ENCODE assay signal across 17 cellular contexts in the genomic region with DNA sequence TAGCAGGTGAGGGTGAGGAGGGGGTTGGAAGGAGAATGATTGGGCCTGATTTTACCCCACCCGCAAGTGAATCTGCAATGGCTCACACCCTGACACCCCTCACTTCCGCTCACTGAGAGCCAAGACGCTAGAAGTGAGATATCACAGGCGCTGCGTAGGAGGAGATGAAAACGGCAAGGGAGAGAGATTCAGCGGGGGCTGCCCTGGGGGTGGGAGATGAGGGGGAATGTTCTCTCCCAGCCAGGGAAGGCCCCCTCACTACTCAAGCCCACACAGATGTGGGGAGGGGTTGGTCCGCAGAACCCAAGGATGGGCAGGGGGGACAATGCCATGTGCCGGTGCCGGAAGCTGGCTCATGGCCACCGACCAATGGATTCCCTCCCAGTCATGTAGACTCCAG. TPM values are rescaled to one million over a fixed set of nuclear protein-coding genes. Genes with fewer than 3 reads are reported as not detected.
DNase-seq lines count a peak whose midpoint lies in the region; ATAC-seq and TF ChIP-seq lines count a peak whose summit lies in the region.
"Had no signal": no experiment of that assay in that cellular context is flagged by ENCODE, and none has a peak within 500 bp of the region (broad histone marks: within the 10 kb centered on the region; RNA-seq: fewer than 3 reads in every experiment).

No MANE protein-coding gene starts in this region.

- peaks cover 21 to 38% (median 22%) of the 10 kb centered on the region in 10 experiments for H3K4me1 ChIP-seq in BLaER1 treated with 17β-estradiol and CSF1 and Interleukin-3, amounts not matched to agents 10 nM and 100 nM
- H3K4me1 ChIP-seq in Loucy (ENCODE audit: insufficient read depth, low read length, poor library complexity, severe bottlenecking) (no peaks in the 10 kb centered on the region), neuronal stem cell (ENCODE audit: control insufficient read depth in 2 of 2, insufficient read depth in 1 of 2, low read depth in 1 of 2, low read length in 2 of 2) (peaks cover 2 to 4% of the 10 kb centered on the region in 2 donors), gastrocnemius medialis (no peaks in the 10 kb centered on the region)

- H3K27ac Mint-ChIP-seq in activated naive CD8-positive, alpha-beta T cell treated with anti-CD3 and anti-CD28 coated beads, Interleukin-2, amount 10 ng/mL, durations not matched to agents 7 days and 5 days: peak overlapping the region; percentile 84
- H3K27ac Mint-ChIP-seq: WTC11 had no signal

- peaks cover 40% of the 10 kb centered on the region for H3K4me1 Mint-ChIP-seq in activated naive CD8-positive, alpha-beta T cell treated with anti-CD3 and anti-CD28 coated beads, Interleukin-2, amount 10 ng/mL, durations not matched to agents 7 days and 5 days

- no peak for ATAC-seq in activated naive CD8-positive, alpha-beta T cell treated with anti-CD3 and anti-CD28 coated beads, Interleukin-2, amount 10 ng/mL, durations not matched to agents 7 days and 5 days (ENCODE audit: low read depth)
- no peak for ATAC-seq in gastrocnemius medialis
- ATAC-seq in SK-N-SH treated with all-trans-retinoic acid at 6 μM for 48 hours: no peak
- ATAC-seq in GM21786 (IDR thresholded peaks at IDR 0.05; ENCODE audit: unreplicated experiment): no peak
- ATAC-seq: WTC11 had no signal

- peak overlapping the region in 8 of 11 experiments; percentile 43 to 72 (median 66); a peak in 16 of 22 replicates for H3K27ac ChIP-seq in BLaER1 treated with 17β-estradiol and CSF1 and Interleukin-3, amounts not matched to agents 10 nM and 100 nM
- H3K27ac ChIP-seq in neuronal stem cell (replicated peaks; ENCODE audit: low read length) (no peak overlapping the region), gastrocnemius medialis (no peak overlapping the region)
- H3K27ac ChIP-seq: left ventricle myocardium inferior had no signal

- no peak for TF ChIP-seq CTCF in Loucy (conservative IDR thresholded peaks at IDR 0.05; ENCODE audit: low read length)
- TF ChIP-seq CTCF in gastrocnemius medialis (IDR thresholded peaks at IDR 0.05 in 4 of 5, conservative IDR thresholded peaks at IDR 0.05 in 1 of 5): no peak

- H3K4me2 ChIP-seq in BLaER1 treated with 17β-estradiol and CSF1 and Interleukin-3, amounts not matched to agents 10 nM and 100 nM: peak overlapping the region; percentile 68 to 91 (median 80)
- H3K4me2 ChIP-seq in Loucy (ENCODE audit: low read depth, low read length, poor library complexity, severe bottlenecking) (no peak overlapping the region), neuronal stem cell (ENCODE audit: insufficient read depth, low read length, poor library complexity, severe bottlenecking) (no peak overlapping the region)

- H3K23ac ChIP-seq in neuronal stem cell (ENCODE audit: low read depth, low read length, poor library complexity): no peak overlapping the region

- no peak overlapping the region for H4K8ac ChIP-seq in neuronal stem cell (ENCODE audit: low read depth, low read length)

- no peaks in the 10 kb centered on the region for H3K9me3 Mint-ChIP-seq in activated naive CD8-positive, alpha-beta T cell treated with anti-CD3 and anti-CD28 coated beads, Interleukin-2, amount 10 ng/mL, durations not matched to agents 7 days and 5 days
- H3K9me3 Mint-ChIP-seq: brain, IgD-negative memory B cell, WTC11 had no signal

- H3K18ac ChIP-seq in neuronal stem cell (ENCODE audit: low read length): no peak overlapping the region

- H3K4me3 ChIP-seq in BLaER1 treated with 17β-estradiol and CSF1 and Interleukin-3, amounts not matched to agents 10 nM and 100 nM: no peak overlapping the region
- H3K4me3 ChIP-seq in Loucy (ENCODE audit: low read length, poor library complexity, severe bottlenecking): no peak overlapping the region
- H3K4me3 ChIP-seq in neuronal stem cell (ENCODE audit: low read length in 2 of 2): no peak overlapping the region
- H3K4me3 ChIP-seq in gastrocnemius medialis: no peak overlapping the region
- H3K4me3 ChIP-seq: left ventricle myocardium inferior had no signal

- H2AFZ ChIP-seq in Loucy (ENCODE audit: low read length) (no peak overlapping the region), neuronal stem cell (ENCODE audit: low read length) (peak overlapping the region; percentile 78)

- H2BK12ac ChIP-seq in neuronal stem cell (ENCODE audit: low read length): no peak overlapping the region

- no peaks in the 10 kb centered on the region for H3K79me1 ChIP-seq in neuronal stem cell (ENCODE audit: low read depth, low read length)

- H3K9ac ChIP-seq in BLaER1 treated with 17β-estradiol and CSF1 and Interleukin-3, amounts not matched to agents 10 nM and 100 nM: peak overlapping the region in 7 of 11 experiments; percentile 13 to 65 (median 50); a peak in 12 of 22 replicates
- peak overlapping the region; percentile 30 for H3K9ac ChIP-seq in Loucy (ENCODE audit: low read depth, low read length, poor library complexity, severe bottlenecking)
- no peak overlapping the region for H3K9ac ChIP-seq in neuronal stem cell (ENCODE audit: low read depth, low read length, poor library complexity)

- H2AK5ac ChIP-seq in neuronal stem cell (ENCODE audit: low read depth, low read length): peak overlapping the region; percentile 26

- no peak overlapping the region for H3K4ac ChIP-seq in neuronal stem cell (ENCODE audit: low read length)

- H3K36me3 ChIP-seq in BLaER1 treated with 17β-estradiol and CSF1 and Interleukin-3, amounts not matched to agents 10 nM and 100 nM: no peaks in the 10 kb centered on the region
- H3K36me3 ChIP-seq in Loucy (ENCODE audit: insufficient read depth, low read length): no peaks in the 10 kb centered on the region
- no peaks in the 10 kb centered on the region for H3K36me3 ChIP-seq in neuronal stem cell (replicated peaks in 1 of 2; ENCODE audit: control insufficient read depth in 2 of 2, insufficient read depth in 2 of 2, low read length in 2 of 2)
- H3K36me3 ChIP-seq in gastrocnemius medialis: no peaks in the 10 kb centered on the region
- H3K36me3 ChIP-seq: left ventricle myocardium inferior had no signal

- no peak for DNase-seq in activated naive CD8-positive, alpha-beta T cell treated with anti-CD3 and anti-CD28 coated beads, Interleukin-2, amount 10 ng/mL, durations not matched to agents 7 days and 5 days
- no peak for DNase-seq in neuronal stem cell (ENCODE audit: low spot score)
- DNase-seq in NCI-H1092 (lab: John Stamatoyannopoulos, UW): no peak
- no peak for DNase-seq in gastrocnemius medialis
- DNase-seq: H7, NCI-H1092 treated with DMSO at 0.1 percent for 48 hours, NCI-H82, SW 1271 had no signal

- no peaks in the 10 kb centered on the region for H3K27me3 Mint-ChIP-seq in activated naive CD8-positive, alpha-beta T cell treated with anti-CD3 and anti-CD28 coated beads, Interleukin-2, amount 10 ng/mL, durations not matched to agents 7 days and 5 days

- TF ChIP-seq POLR2A in gastrocnemius medialis (IDR thresholded peaks at IDR 0.05): no peak

- H3K9me2 ChIP-seq in Loucy (replicated peaks; ENCODE audit: low read depth, low read length): no peaks in the 10 kb centered on the region

- no peaks in the 10 kb centered on the region for H3K27me3 ChIP-seq in BLaER1 treated with 17β-estradiol and CSF1 and Interleukin-3, amounts not matched to agents 10 nM and 100 nM
- H3K27me3 ChIP-seq in Loucy (ENCODE audit: insufficient read depth, low read length, poor library complexity, severe bottlenecking) (no peaks in the 10 kb centered on the region), neuronal stem cell (ENCODE audit: control insufficient read depth in 3 of 3, insufficient read depth in 3 of 3, low read depth in 1 of 3, low read length in 3 of 3) (peaks cover 0 to 2% (median 0%) of the 10 kb centered on the region in 3 experiments), gastrocnemius medialis (peaks cover 0 to 3% (median 0%) of the 10 kb centered on the region in 3 donors)

- peaks cover 2% of the 10 kb centered on the region for H3K36me3 Mint-ChIP-seq in activated naive CD8-positive, alpha-beta T cell treated with anti-CD3 and anti-CD28 coated beads, Interleukin-2, amount 10 ng/mL, durations not matched to agents 7 days and 5 days
- H3K36me3 Mint-ChIP-seq: brain, IgD-negative memory B cell, WTC11 had no signal

- H4K20me1 ChIP-seq in BLaER1 treated with 17β-estradiol and CSF1 and Interleukin-3, amounts not matched to agents 10 nM and 100 nM: no peaks in the 10 kb centered on the region
- H4K20me1 ChIP-seq in Loucy (ENCODE audit: insufficient read depth, low read length, poor library complexity, severe bottlenecking): no peaks in the 10 kb centered on the region

- H3K9me3 ChIP-seq in BLaER1 treated with 17β-estradiol and CSF1 and Interleukin-3, amounts not matched to agents 10 nM and 100 nM (replicated peaks in 1 of 11): no peaks in the 10 kb centered on the region
- no peaks in the 10 kb centered on the region for H3K9me3 ChIP-seq in Loucy (ENCODE audit: insufficient read depth, low read depth, low read length)
- no peaks in the 10 kb centered on the region for H3K9me3 ChIP-seq in neuronal stem cell (replicated peaks in 1 of 2; ENCODE audit: control insufficient read depth in 2 of 2, insufficient read depth in 1 of 2, low read depth in 1 of 2, low read length in 2 of 2)
- no peaks in the 10 kb centered on the region for H3K9me3 ChIP-seq in gastrocnemius medialis
- H3K9me3 ChIP-seq: left ventricle myocardium inferior had no signal

- WGBS in neuronal stem cell (ENCODE audit: extremely low coverage in 2 of 2, insufficient read length in 2 of 2, insufficient replicate concordance in 1 of 2), 2 donors: no CpG with 5 or more reads among the region's 11 CpGs

- H3K4me3 Mint-ChIP-seq in activated naive CD8-positive, alpha-beta T cell treated with anti-CD3 and anti-CD28 coated beads, Interleukin-2, amount 10 ng/mL, durations not matched to agents 7 days and 5 days: peak overlapping the region; percentile 45
- H3K4me3 Mint-ChIP-seq: IgD-negative memory B cell, WTC11 had no signal

- POLR2A ChIA-PET in activated naive CD8-positive, alpha-beta T cell treated with anti-CD3 and anti-CD28 coated beads, Interleukin-2, amount 10 ng/mL, durations not matched to agents 7 days and 5 days (lab: Charles Lee): interaction anchor here (1.7 kb wide), 1 partner anchor 451 kb away, joined by 4 read pairs; a partner anchor contains a TSS

- H2BK120ac ChIP-seq in neuronal stem cell (ENCODE audit: low read depth, low read length): no peak overlapping the region

- H4K91ac ChIP-seq in neuronal stem cell (ENCODE audit: low read depth, low read length, poor library complexity): no peak overlapping the region

- intact Hi-C loops in gastrocnemius medialis (cut with DNase I; ENCODE audit: low total_unique reads): no loop called here

- H2BK15ac ChIP-seq in neuronal stem cell (ENCODE audit: low read length): no peak overlapping the region

- H3F3A ChIP-seq in Loucy (ENCODE audit: low read depth): no peaks in the 10 kb centered on the region

- in situ Hi-C loops in gastrocnemius medialis (cut with MboI; ENCODE audit: low sequenced_read_pairs in 4 of 4): no loop called here

- no peaks in the 10 kb centered on the region for H3K79me2 ChIP-seq in Loucy (ENCODE audit: insufficient read depth, low read length)

- H2BK5ac ChIP-seq in neuronal stem cell (ENCODE audit: low read length): no peak overlapping the region

- H3K14ac ChIP-seq in neuronal stem cell (ENCODE audit: low read length): peak overlapping the region; percentile 26

RNA-seq across cellular contexts. Expression of gene LOXHD1, which starts 32.9 kb away (rescaled TPM):
- under 1 TPM; 0.26 to 0.39 TPM for total RNA-seq in activated naive CD8-positive, alpha-beta T cell treated with anti-CD3 and anti-CD28 coated beads, Interleukin-2, amount 10 ng/mL, durations not matched to agents 7 days and 5 days
- polyA plus RNA-seq in neuronal stem cell (2013, experiment 1 of 2): not detected
- polyA plus RNA-seq in neuronal stem cell (2013, experiment 2 of 2): not detected
- total RNA-seq in gastrocnemius medialis: under 1 TPM in 1 of 4 donors, not detected in 3; 0.41 TPM
- total RNA-seq: renal cortical epithelial cell had no signal
- polyA plus RNA-seq: IgD-negative memory B cell had no signal

Comparison
In these comparisons a context has a peak if more than half of its experiments do, and no peak if none do; other contexts are left out.
1. H3K27ac ChIP-seq: peak in BLaER1 treated with 17β-estradiol and CSF1 and Interleukin-3, amounts not matched to agents 10 nM and 100 nM (8 of 11); none in neuronal stem cell (single experiment) and gastrocnemius medialis (0 of 4).
2. H3K4me2 ChIP-seq: peak in BLaER1 treated with 17β-estradiol and CSF1 and Interleukin-3, amounts not matched to agents 10 nM and 100 nM (11 of 11); none in Loucy (single experiment) and neuronal stem cell (single experiment).